29 cellular contexts compared by ENCODE assay signal in genomic region chr10:33774857-33775256, GRCh38.
"Had no signal": no experiment of that assay in that cellular context is flagged by ENCODE, and none has a peak within 500 bp of the region (broad histone marks: within the 10 kb centered on the region; RNA-seq: fewer than 3 reads in every experiment).

No MANE protein-coding gene starts in this region.

- H3K36me3 Mint-ChIP-seq: natural killer cell treated with Interleukin-12 subunit alpha and Interleukin-12 subunit beta and Interleukin-15 and Interleukin-18, amount 100 ng/mL, for 72 hours; stimulated activated effector memory CD8-positive, alpha-beta T cell treated with anti-CD3 and anti-CD28 coated beads, Interleukin-12 subunit alpha, Interleukin-12 subunit beta, amount 100 ng/mL, for 72 hours; stimulated activated naive B cell treated with anti-CD40 and anti-IgM and Interleukin-4, amounts not matched to agents 10 μg/mL and 1 μg/mL and 100 μg/mL, for 72 hours had no signal

- H3K36me3 ChIP-seq: ovary, right lobe of liver, sigmoid colon, stomach, thoracic aorta, thyroid gland, tibial nerve, upper lobe of left lung, vagina had no signal

- H3K4me1 Mint-ChIP-seq: stimulated activated effector memory CD8-positive, alpha-beta T cell treated with anti-CD3 and anti-CD28 coated beads, Interleukin-12 subunit alpha, Interleukin-12 subunit beta, amount 100 ng/mL, for 72 hours had no signal

- FAIRE-seq: small intestine, urothelium cell line had no signal

- DNase-seq: nephron progenitor cell; occipital lobe; ovary; posterior cingulate gyrus; psoas muscle; right cardiac atrium; right lobe of liver; sigmoid colon; small intestine; stimulated activated CD4-positive, alpha-beta T cell treated with anti-CD3 and anti-CD28 coated beads, Interleukin-15, amount 100 ng/mL, for 24 hours; stimulated activated CD4-positive, alpha-beta T cell treated with anti-CD3 and anti-CD28 coated beads, Interleukin-2, amount 100 ng/mL, for 24 hours; stimulated activated CD4-positive, alpha-beta T cell treated with anti-CD3 and anti-CD28 coated beads, Interleukin-2, amount 100 ng/mL, for 48 hours; stimulated activated CD4-positive, alpha-beta T cell treated with anti-CD3 and anti-CD28 coated beads, Interleukin-4, amount 100 ng/mL, for 24 hours; stimulated activated naive B cell treated with anti-CD40 and anti-IgM and Interleukin-4, amounts not matched to agents 10 μg/mL and 1 μg/mL and 100 μg/mL, for 72 hours; stimulated activated naive CD4-positive, alpha-beta T cell treated with Interleukin-2 at 50 U/mL for 16 hours; stomach; thyroid gland; trophoblast cell; upper lobe of left lung had no signal

- H3K9me3 ChIP-seq: ovary, psoas muscle, right lobe of liver, sigmoid colon, stomach, thoracic aorta, thyroid gland, tibial nerve, upper lobe of left lung, vagina had no signal

- H3K9me3 Mint-ChIP-seq: natural killer cell treated with Interleukin-12 subunit alpha and Interleukin-12 subunit beta and Interleukin-15 and Interleukin-18, amount 100 ng/mL, for 72 hours; nephron progenitor cell; neural crest cell; stimulated activated effector memory CD8-positive, alpha-beta T cell treated with anti-CD3 and anti-CD28 coated beads, Interleukin-12 subunit alpha, Interleukin-12 subunit beta, amount 100 ng/mL, for 72 hours; stimulated activated naive CD8-positive, alpha-beta T cell treated with anti-CD3 and anti-CD28 coated beads, Interleukin-15, Interleukin-2, amounts not matched to agents 100 ng/mL and 50 ng/mL, for 24 hours had no signal

- H3K4me3 Mint-ChIP-seq: natural killer cell treated with Interleukin-12 subunit alpha and Interleukin-12 subunit beta and Interleukin-15 and Interleukin-18, amount 100 ng/mL, for 72 hours; nephron progenitor cell; neural crest cell; stimulated activated effector memory CD8-positive, alpha-beta T cell treated with anti-CD3 and anti-CD28 coated beads, Interleukin-12 subunit alpha, Interleukin-12 subunit beta, amount 100 ng/mL, for 72 hours; stimulated activated naive B cell treated with anti-CD40 and anti-IgM and Interleukin-4, amounts not matched to agents 10 μg/mL and 1 μg/mL and 100 μg/mL, for 72 hours; stimulated activated naive CD8-positive, alpha-beta T cell treated with anti-CD3 and anti-CD28 coated beads, Interleukin-15, Interleukin-2, amounts not matched to agents 100 ng/mL and 50 ng/mL, for 24 hours had no signal

- H3K27ac Mint-ChIP-seq: natural killer cell treated with Interleukin-12 subunit alpha and Interleukin-12 subunit beta and Interleukin-15 and Interleukin-18, amount 100 ng/mL, for 72 hours; nephron progenitor cell; progenitor cell of endocrine pancreas; stimulated activated effector memory CD8-positive, alpha-beta T cell treated with anti-CD3 and anti-CD28 coated beads, Interleukin-12 subunit alpha, Interleukin-12 subunit beta, amount 100 ng/mL, for 72 hours; stimulated activated naive B cell treated with anti-CD40 and anti-IgM and Interleukin-4, amounts not matched to agents 10 μg/mL and 1 μg/mL and 100 μg/mL, for 72 hours; stimulated activated naive CD8-positive, alpha-beta T cell treated with anti-CD3 and anti-CD28 coated beads, Interleukin-15, Interleukin-2, amounts not matched to agents 100 ng/mL and 50 ng/mL, for 24 hours had no signal

- H3K9ac ChIP-seq: parathyroid adenoma had no signal

- H3K27ac ChIP-seq: ovary, parathyroid adenoma, psoas muscle, right lobe of liver, sigmoid colon, stomach, thoracic aorta, thyroid gland, tibial nerve, upper lobe of left lung, vagina had no signal

- H2AFZ ChIP-seq: parathyroid adenoma had no signal

- H3K27me3 ChIP-seq: ovary, right lobe of liver, sigmoid colon, stomach, thyroid gland, tibial nerve, upper lobe of left lung, vagina had no signal

- H3K27me3 Mint-ChIP-seq: progenitor cell of endocrine pancreas; stimulated activated naive B cell treated with anti-CD40 and anti-IgM and Interleukin-4, amounts not matched to agents 10 μg/mL and 1 μg/mL and 100 μg/mL, for 72 hours; stimulated activated naive CD8-positive, alpha-beta T cell treated with anti-CD3 and anti-CD28 coated beads, Interleukin-15, Interleukin-2, amounts not matched to agents 100 ng/mL and 50 ng/mL, for 24 hours had no signal

- H3K4me1 ChIP-seq: parathyroid adenoma, psoas muscle, right lobe of liver, thyroid gland had no signal

- H3K4me3 ChIP-seq: ovary, psoas muscle, right lobe of liver, sigmoid colon, stomach, thoracic aorta, thyroid gland, tibial nerve, upper lobe of left lung, vagina had no signal
